10 cellular contexts compared by ENCODE assay signal in genomic region chr13:41500501-41500900, GRCh38.
DNase-seq lines count a peak whose midpoint lies in the region; ATAC-seq lines count a peak whose summit lies in the region.
"Had no signal": no experiment of that assay in that cellular context is flagged by ENCODE, and none has a peak within 500 bp of the region (broad histone marks: within the 10 kb centered on the region; RNA-seq: fewer than 3 reads in every experiment).

No MANE protein-coding gene starts in this region.

- DNase-seq in activated T-cell treated with anti-CD3 and anti-CD28 coated beads, Interleukin-2, amount 50 U/mL, for 1 hour, result peak; percentile 42
- no peak for DNase-seq in activated T-cell treated with anti-CD3 and anti-CD28 coated beads for 4 hours
- DNase-seq in NAMALWA (ENCODE audit: low spot score), result peak; percentile 51
- DNase-seq in stimulated activated naive CD8-positive, alpha-beta T cell treated with anti-CD3 and anti-CD28 coated beads, Interleukin-15, Interleukin-2, amounts not matched to agents 100 U/mL and 50 U/mL, for 24 hours, result no peak
- DNase-seq in middle frontal gyrus (ENCODE audit: extremely low spot score, low spot score), result no peak
- DNase-seq: pancreas had no signal

- H3K9me3 Mint-ChIP-seq in activated naive CD4-positive, alpha-beta T cell treated with anti-CD3 and anti-CD28 coated beads, Interleukin-2, amount 50 U/mL, for 24 hours, result peaks cover 11% of the 10 kb centered on the region

- ATAC-seq in stimulated activated naive CD8-positive, alpha-beta T cell treated with anti-CD3 and anti-CD28 coated beads, Interleukin-15, Interleukin-2, amounts not matched to agents 100 U/mL and 50 U/mL, for 24 hours, result peak; percentile 53
- no peak for ATAC-seq in HG03457 (IDR thresholded peaks at IDR 0.05; ENCODE audit: unreplicated experiment)
- ATAC-seq in HG03571 (IDR thresholded peaks at IDR 0.05; ENCODE audit: unreplicated experiment), result no peak
- ATAC-seq: pancreas had no signal

- H3K36me3 Mint-ChIP-seq in activated naive CD4-positive, alpha-beta T cell treated with anti-CD3 and anti-CD28 coated beads, Interleukin-2, amount 50 U/mL, for 24 hours, result peaks cover 20% of the 10 kb centered on the region

- H3K4me3 Mint-ChIP-seq in activated naive CD4-positive, alpha-beta T cell treated with anti-CD3 and anti-CD28 coated beads, Interleukin-2, amount 50 U/mL, for 24 hours, result peak overlapping the region; percentile 47
- H3K4me3 Mint-ChIP-seq: stimulated activated naive CD8-positive, alpha-beta T cell treated with anti-CD3 and anti-CD28 coated beads, Interleukin-15, Interleukin-2, amounts not matched to agents 100 ng/mL and 50 ng/mL, for 24 hours had no signal

- peaks cover 78% of the 10 kb centered on the region for H3K4me1 Mint-ChIP-seq in activated naive CD4-positive, alpha-beta T cell treated with anti-CD3 and anti-CD28 coated beads, Interleukin-2, amount 50 U/mL, for 24 hours

- no peaks in the 10 kb centered on the region for H3K27me3 Mint-ChIP-seq in activated naive CD4-positive, alpha-beta T cell treated with anti-CD3 and anti-CD28 coated beads, Interleukin-2, amount 50 U/mL, for 24 hours
- H3K27me3 Mint-ChIP-seq: stimulated activated naive CD8-positive, alpha-beta T cell treated with anti-CD3 and anti-CD28 coated beads, Interleukin-15, Interleukin-2, amounts not matched to agents 100 ng/mL and 50 ng/mL, for 24 hours had no signal

- H3K27ac Mint-ChIP-seq in activated naive CD4-positive, alpha-beta T cell treated with anti-CD3 and anti-CD28 coated beads, Interleukin-2, amount 50 U/mL, for 24 hours, result peak overlapping the region; percentile 91
- H3K27ac Mint-ChIP-seq: stimulated activated naive CD8-positive, alpha-beta T cell treated with anti-CD3 and anti-CD28 coated beads, Interleukin-15, Interleukin-2, amounts not matched to agents 100 ng/mL and 50 ng/mL, for 24 hours had no signal

Comparison
In these comparisons a context has a peak if more than half of its experiments do, and no peak if none do; other contexts are left out.
1. DNase-seq: peak in activated T-cell treated with anti-CD3 and anti-CD28 coated beads, Interleukin-2, amount 50 U/mL, for 1 hour (single experiment) and NAMALWA (single experiment); none in activated T-cell treated with anti-CD3 and anti-CD28 coated beads for 4 hours (single experiment), stimulated activated naive CD8-positive, alpha-beta T cell treated with anti-CD3 and anti-CD28 coated beads, Interleukin-15, Interleukin-2, amounts not matched to agents 100 U/mL and 50 U/mL, for 24 hours (single experiment) and middle frontal gyrus (single experiment).